ENCODE assay signal across 22 cellular contexts in genomic region chr18:36901277-36901701, GRCh38.
DNase-seq lines count a peak whose midpoint lies in the region; ATAC-seq and TF ChIP-seq lines count a peak whose summit lies in the region.
"Had no signal": no experiment of that assay in that cellular context is flagged by ENCODE, and none has a peak within 500 bp of the region (broad histone marks: within the 10 kb centered on the region; RNA-seq: fewer than 3 reads in every experiment).

No MANE protein-coding gene starts in this region.

- TF ChIP-seq CTCF in fibroblast of mammary gland (conservative IDR thresholded peaks at IDR 0.05; ENCODE audit: control insufficient read depth, insufficient read depth, low read depth, low read length) = no peak

- DNase-seq in LHCN-M2 (ENCODE audit: low read depth) (peak; percentile 2), amniotic epithelial cell (ENCODE audit: low read depth) (peak; percentile 13), fibroblast of mammary gland (ENCODE audit: low read depth) (peak; percentile 38), stromal cell of bone marrow (ENCODE audit: low read depth) (peak; percentile 28), NOMO-1 treated with DMSO at 0.1 percent for 48 hours (lab: John Stamatoyannopoulos, UW; ENCODE audit: unreplicated experiment) (no peak), left cardiac atrium (no peak)
- DNase-seq: activated CD4-positive, alpha-beta T cell treated with anti-CD3 and anti-CD28 coated beads, Interleukin-2, amount 50 U/mL, for 48 hours; activated CD4-positive, CD25-positive, alpha-beta regulatory T cell treated with anti-CD3 and anti-CD28 coated beads, Interleukin-2, amount 50 U/mL, for 72 hours; activated naive CD4-positive, alpha-beta T cell treated with anti-CD3 and anti-CD28 coated beads for 36 hours; adrenal gland; foreskin keratinocyte; KBM-7; kidney glomerular epithelial cell; lower lobe of right lung; naive thymus-derived CD4-positive, alpha-beta T cell; NCI-H1417; NCI-H2029; stimulated activated CD4-positive, alpha-beta T cell treated with anti-CD3 and anti-CD28 coated beads, Interleukin-15, amount 100 ng/mL, for 24 hours; stimulated activated CD4-positive, alpha-beta T cell treated with anti-CD3 and anti-CD28 coated beads, Interleukin-4, amount 100 ng/mL, for 4 hours; T-helper 2 cell had no signal

- intact Hi-C loops in left cardiac atrium (cut with DNase I) = no loop called here

- no peak overlapping the region for H3K4me3 ChIP-seq in fibroblast of mammary gland (ENCODE audit: control insufficient read depth, low read depth, low read length)
- H3K4me3 ChIP-seq: adrenal gland, lower lobe of right lung had no signal

- no peak for ATAC-seq in GM21381 (IDR thresholded peaks at IDR 0.05; ENCODE audit: unreplicated experiment)
- no peak for ATAC-seq in left cardiac atrium
- ATAC-seq: foreskin keratinocyte; HCT116; lower lobe of right lung; naive thymus-derived CD4-positive, alpha-beta T cell had no signal

Comparison
In these comparisons a context has a peak if more than half of its experiments do, and no peak if none do; other contexts are left out.
1. DNase-seq: peak in LHCN-M2 (single experiment), amniotic epithelial cell (single experiment), fibroblast of mammary gland (single experiment) and stromal cell of bone marrow (single experiment); none in NOMO-1 treated with DMSO at 0.1 percent for 48 hours (single experiment) and left cardiac atrium (single experiment).